ENCODE assay signal across 4 cellular contexts in genomic region chr10:88366772-88367171, GRCh38.
"Had no signal": no experiment of that assay in that cellular context is flagged by ENCODE, and none has a peak within 500 bp of the region (broad histone marks: within the 10 kb centered on the region; RNA-seq: fewer than 3 reads in every experiment).

No MANE protein-coding gene starts in this region.

- H3K4me1 ChIP-seq: HAP-1 had no signal

- H3K36me3 ChIP-seq: HAP-1 had no signal

- H3K4me3 ChIP-seq: GM23248, GM23338, HAP-1 had no signal

- ATAC-seq: GM23338, HCT116 had no signal

- H3K27ac ChIP-seq: GM23248 had no signal

- H3K9me3 ChIP-seq: HAP-1 had no signal
